In the genomic region with DNA sequence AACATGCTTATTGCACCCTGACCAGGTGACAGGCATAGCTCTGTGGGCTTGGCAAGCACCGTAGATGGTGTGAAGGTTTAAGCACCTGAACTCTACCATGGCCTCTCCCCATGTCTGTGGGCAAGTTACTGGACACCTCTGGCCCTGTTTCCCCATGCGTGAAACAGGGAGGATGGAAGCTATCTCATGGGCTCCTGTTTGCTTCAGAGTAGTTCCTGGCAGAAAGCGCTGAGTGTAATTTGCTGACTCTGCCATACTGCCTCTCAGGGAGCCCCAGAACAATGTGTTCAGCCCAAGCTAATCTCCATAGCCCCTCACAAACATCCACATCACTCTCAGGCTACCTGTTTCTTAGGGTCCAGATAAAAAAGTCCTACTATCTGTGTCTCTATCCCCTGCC, we compare ENCODE assay signal across 9 cellular contexts. TPM values are rescaled to one million over a fixed set of nuclear protein-coding genes. Genes with fewer than 3 reads are reported as not detected.
A peak's percentile ranks its signal among the peaks of the same experiment; 100 is the strongest.
DNase-seq lines count a peak whose midpoint lies in the region; ATAC-seq and TF ChIP-seq lines count a peak whose summit lies in the region.
"Had no signal": no experiment of that assay in that cellular context is flagged by ENCODE, and none has a peak within 500 bp of the region (broad histone marks: within the 10 kb centered on the region; RNA-seq: fewer than 3 reads in every experiment).

No MANE protein-coding gene starts in this region.

- H3K9me3 Mint-ChIP-seq in activated T-cell treated with anti-CD3 and anti-CD28 coated beads, Interleukin-2, amount 50 U/mL, for 24 hours: peaks cover under 1% of the 10 kb centered on the region
- H3K9me3 Mint-ChIP-seq in activated CD4-positive, alpha-beta memory T cell treated with anti-CD3 and anti-CD28 coated beads for 36 hours: no peaks in the 10 kb centered on the region
- no peaks in the 10 kb centered on the region for H3K9me3 Mint-ChIP-seq in immature natural killer cell

- TF ChIP-seq CTCF in thyroid gland (IDR thresholded peaks at IDR 0.05): no peak

- peaks cover 23 to 57% of the 10 kb centered on the region in 2 donors for H3K4me1 ChIP-seq in thyroid gland

- H3K36me3 Mint-ChIP-seq in activated T-cell treated with anti-CD3 and anti-CD28 coated beads, Interleukin-2, amount 50 U/mL, for 24 hours (ENCODE audit: low read depth): peaks cover 59% of the 10 kb centered on the region
- H3K36me3 Mint-ChIP-seq in activated CD4-positive, alpha-beta memory T cell treated with anti-CD3 and anti-CD28 coated beads for 36 hours: peaks cover 43% of the 10 kb centered on the region
- H3K36me3 Mint-ChIP-seq in immature natural killer cell: no peaks in the 10 kb centered on the region

- no peak for TF ChIP-seq POLR2A in thyroid gland (IDR thresholded peaks at IDR 0.05)

- H3K9me3 ChIP-seq in thyroid gland: no peaks in the 10 kb centered on the region
- H3K9me3 ChIP-seq: right lobe of liver had no signal

- H3K36me3 ChIP-seq in thyroid gland: peaks cover 12 to 13% of the 10 kb centered on the region in 2 donors

- POLR2A ChIA-PET in activated CD4-positive, alpha-beta memory T cell treated with anti-CD3 and anti-CD28 coated beads for 36 hours (lab: Charles Lee): interaction anchor here (0.7 to 2.7 kb wide), 7 partner anchors 8 to 541 kb away, joined by 3 to 14 read pairs (median 4); no protein-coding TSS in a partner anchor

- peak overlapping the region; percentile 94 for H3K27ac Mint-ChIP-seq in activated T-cell treated with anti-CD3 and anti-CD28 coated beads, Interleukin-2, amount 50 U/mL, for 24 hours
- H3K27ac Mint-ChIP-seq in activated CD4-positive, alpha-beta memory T cell treated with anti-CD3 and anti-CD28 coated beads for 36 hours: peak overlapping the region; percentile 91
- peak overlapping the region in 5 of 6 donors; percentile 12 to 91 (median 77) for H3K27ac Mint-ChIP-seq in immature natural killer cell

- ATAC-seq in HG03039 (IDR thresholded peaks at IDR 0.05; ENCODE audit: unreplicated experiment): no peak

- WGBS in thyroid gland, 2 donors: 76 to 89% methylated on average over 3 of the region's 3 CpGs

- H3K4me1 Mint-ChIP-seq in activated T-cell treated with anti-CD3 and anti-CD28 coated beads, Interleukin-2, amount 50 U/mL, for 24 hours (ENCODE audit: low read depth): peaks cover 55% of the 10 kb centered on the region
- peaks cover 53% of the 10 kb centered on the region for H3K4me1 Mint-ChIP-seq in activated CD4-positive, alpha-beta memory T cell treated with anti-CD3 and anti-CD28 coated beads for 36 hours (ENCODE audit: low read depth)
- peaks cover 48 to 58% of the 10 kb centered on the region in 2 donors for H3K4me1 Mint-ChIP-seq in immature natural killer cell

- no peaks in the 10 kb centered on the region for H3K27me3 ChIP-seq in thyroid gland
- H3K27me3 ChIP-seq: right lobe of liver had no signal

- H3K4me3 Mint-ChIP-seq in activated T-cell treated with anti-CD3 and anti-CD28 coated beads, Interleukin-2, amount 50 U/mL, for 24 hours: peak overlapping the region; percentile 93
- H3K4me3 Mint-ChIP-seq in activated CD4-positive, alpha-beta memory T cell treated with anti-CD3 and anti-CD28 coated beads for 36 hours: peak overlapping the region; percentile 93
- no peak overlapping the region for H3K4me3 Mint-ChIP-seq in immature natural killer cell

- no peak overlapping the region for H3K4me3 ChIP-seq in thyroid gland (replicated peaks in 1 of 3)

- peak overlapping the region; percentile 45 for H3K27ac ChIP-seq in substantia nigra (ENCODE audit: low read depth, low read length, poor library complexity, severe bottlenecking)
- H3K27ac ChIP-seq in thyroid gland: no peak overlapping the region
- H3K27ac ChIP-seq: right lobe of liver had no signal

- no peak for DNase-seq in activated T-cell treated with anti-CD3 and anti-CD28 coated beads, Interleukin-2, amount 50 U/mL, for 24 hours
- DNase-seq in activated T-cell treated with anti-CD3 and anti-CD28 coated beads, Interleukin-2, amount 50 U/mL, for 1 hour: no peak
- no peak for DNase-seq in activated CD4-positive, alpha-beta memory T cell treated with anti-CD3 and anti-CD28 coated beads for 36 hours
- no peak for DNase-seq in immature natural killer cell
- DNase-seq in substantia nigra (lab: John Stamatoyannopoulos, UW): no peak
- no peak for DNase-seq in COLO668 (lab: John Stamatoyannopoulos, UW; ENCODE audit: unreplicated experiment)
- no peak for DNase-seq in thyroid gland

- intact Hi-C loops in activated CD4-positive, alpha-beta memory T cell treated with anti-CD3 and anti-CD28 coated beads for 36 hours (cut with micrococcal nuclease): loop anchor here (1.0 to 5.0 kb wide), 5 partner anchors 57 to 223 kb away; a partner anchor contains a TSS
- intact Hi-C loops in thyroid gland (cut with DNase I): loop anchor here (5.0 to 10.0 kb wide), 3 partner anchors 95 to 435 kb away; no protein-coding TSS in a partner anchor

- H3K27me3 Mint-ChIP-seq in activated T-cell treated with anti-CD3 and anti-CD28 coated beads, Interleukin-2, amount 50 U/mL, for 24 hours: no peaks in the 10 kb centered on the region
- H3K27me3 Mint-ChIP-seq in activated CD4-positive, alpha-beta memory T cell treated with anti-CD3 and anti-CD28 coated beads for 36 hours: no peaks in the 10 kb centered on the region
- peaks cover 7 to 25% (median 25%) of the 10 kb centered on the region in 3 donors for H3K27me3 Mint-ChIP-seq in immature natural killer cell (ENCODE audit: low read depth in 3 of 3)

- CTCF ChIA-PET in activated CD4-positive, alpha-beta memory T cell treated with anti-CD3 and anti-CD28 coated beads for 36 hours (lab: Charles Lee): interaction anchor here (0.6 to 5.5 kb wide), 78 partner anchors 8 to 614 kb away, joined by 3 to 180 read pairs (median 5); a partner anchor contains a TSS

RNA-seq across cellular contexts. Expression of a gene that starts 2.4 kb away (rescaled TPM):
- 100 to 1,000 TPM; 116 to 117 TPM for total RNA-seq in activated CD4-positive, alpha-beta memory T cell treated with anti-CD3 and anti-CD28 coated beads for 36 hours
- 10 to 100 TPM in 1 of 3 donors, 1 to 10 TPM in 2; 5.2 to 16.1 (median 6.3) TPM for polyA plus RNA-seq in immature natural killer cell
- 100 to 1,000 TPM in 2 of 4 donors, 10 to 100 TPM in 2; 47.2 to 118 (median 85.0) TPM for total RNA-seq in thyroid gland

RNA-seq across cellular contexts. Expression of a gene that starts 25.8 kb away (rescaled TPM):
- total RNA-seq in activated CD4-positive, alpha-beta memory T cell treated with anti-CD3 and anti-CD28 coated beads for 36 hours: 1 to 10 TPM; 1.9 to 2.5 TPM
- polyA plus RNA-seq in immature natural killer cell: 1 to 10 TPM in 1 of 3 donors, under 1 TPM in 2; 0.59 to 1.4 (median 0.66) TPM
- 1 to 10 TPM; 3.6 to 8.7 (median 4.4) TPM for total RNA-seq in thyroid gland

Comparison
In these comparisons a context has a peak if more than half of its experiments do, and no peak if none do; other contexts are left out.
1. H3K4me3 Mint-ChIP-seq: peak in activated T-cell treated with anti-CD3 and anti-CD28 coated beads, Interleukin-2, amount 50 U/mL, for 24 hours (single experiment) and activated CD4-positive, alpha-beta memory T cell treated with anti-CD3 and anti-CD28 coated beads for 36 hours (single experiment); none in immature natural killer cell (0 of 5).
2. Peak in every context shown above with its lines, with median percentiles within 50 percentile points of each other: H3K27ac Mint-ChIP-seq.